In the genomic region with DNA sequence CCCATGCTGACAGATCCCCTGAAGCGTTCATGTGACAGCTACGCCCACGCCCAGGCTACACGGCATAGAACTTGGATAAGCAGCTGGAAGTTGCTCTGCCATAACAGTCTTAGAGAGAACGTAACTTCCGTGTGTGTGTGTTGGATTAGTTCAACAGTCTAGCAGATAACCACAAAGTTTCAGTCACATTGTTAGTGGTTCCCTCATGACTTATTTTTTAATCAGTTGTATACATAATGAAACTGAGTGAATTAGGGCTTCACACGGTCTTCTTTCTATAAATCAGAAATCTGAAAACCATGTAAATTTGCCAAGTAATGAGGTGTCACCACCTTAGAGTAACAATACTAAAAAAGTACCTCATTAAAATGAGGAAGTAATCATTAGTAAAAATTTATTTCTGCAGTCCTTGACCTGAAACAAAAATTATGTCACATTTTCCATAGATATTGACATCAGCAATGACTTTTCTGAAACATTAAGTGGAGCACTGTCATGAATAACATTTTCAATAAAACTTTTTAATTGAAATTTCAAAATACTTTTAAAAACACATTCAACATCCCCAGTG, we compare ENCODE assay signal across 9 cellular contexts. TPM values are rescaled to one million over a fixed set of nuclear protein-coding genes. Genes with fewer than 3 reads are reported as not detected.
DNase-seq lines count a peak whose midpoint lies in the region; ATAC-seq and TF ChIP-seq lines count a peak whose summit lies in the region.
"Had no signal": no experiment of that assay in that cellular context is flagged by ENCODE, and none has a peak within 500 bp of the region (broad histone marks: within the 10 kb centered on the region; RNA-seq: fewer than 3 reads in every experiment).

No MANE protein-coding gene starts in this region.

- no peaks in the 10 kb centered on the region for H3K9me3 ChIP-seq in Karpas-422 (ENCODE audit: low read length)
- H3K9me3 ChIP-seq in left lung: no peaks in the 10 kb centered on the region
- no peaks in the 10 kb centered on the region for H3K9me3 ChIP-seq in left ventricle myocardium inferior (replicated peaks)

- H3K9me2 ChIP-seq in Karpas-422 (replicated peaks; ENCODE audit: insufficient read depth, low read length): no peaks in the 10 kb centered on the region

- peaks cover 18% of the 10 kb centered on the region for H3K4me1 ChIP-seq in Karpas-422 (ENCODE audit: low read length)
- H3K4me1 ChIP-seq in left lung: no peaks in the 10 kb centered on the region
- H3K4me1 ChIP-seq in left ventricle myocardium inferior: no peaks in the 10 kb centered on the region

- H2AFZ ChIP-seq in Karpas-422 (ENCODE audit: low read length): peak overlapping the region; percentile 81

- no peak for TF ChIP-seq CTCF in left lung (IDR thresholded peaks at IDR 0.05)
- no peak for TF ChIP-seq CTCF in left ventricle myocardium inferior (IDR thresholded peaks at IDR 0.05; ENCODE audit: borderline replicate concordance)

- H3K27ac ChIP-seq in Karpas-422 (ENCODE audit: low read length) (no peak overlapping the region), left lung (no peak overlapping the region), left ventricle myocardium inferior (replicated peaks) (no peak overlapping the region)

- peak; percentile 86 for ATAC-seq in GM18858 (IDR thresholded peaks at IDR 0.05; ENCODE audit: unreplicated experiment)
- ATAC-seq in GM21786 (IDR thresholded peaks at IDR 0.05; ENCODE audit: unreplicated experiment): peak; percentile 79
- peak; percentile 72 for ATAC-seq in left lung

- H3K4me3 ChIP-seq in Karpas-422 (ENCODE audit: low read length) (no peak overlapping the region), left lung (no peak overlapping the region), left ventricle myocardium inferior (no peak overlapping the region)

- H4K20me1 ChIP-seq in Karpas-422 (ENCODE audit: insufficient read depth, low read depth, low read length): no peaks in the 10 kb centered on the region

- DNase-seq in Karpas-422 (peak; percentile 55), left lung (peak; percentile 64 to 71), NCI-H774 (lab: John Stamatoyannopoulos, UW) (no peak), posterior cingulate gyrus (no peak), G401 (ENCODE audit: low spot score) (no peak), left ventricle myocardium inferior (no peak)
- DNase-seq: left cardiac atrium had no signal

- no peaks in the 10 kb centered on the region for H3K27me3 ChIP-seq in Karpas-422 (ENCODE audit: low read length)
- H3K27me3 ChIP-seq in left lung: no peaks in the 10 kb centered on the region
- H3K27me3 ChIP-seq in left ventricle myocardium inferior (ENCODE audit: low read depth): no peaks in the 10 kb centered on the region

- H3K9ac ChIP-seq in Karpas-422 (ENCODE audit: low read length): no peak overlapping the region; the same call in 1 of the 2 replicates

- in situ Hi-C loops in G401 (cut with HindIII; ENCODE audit: low sequenced_read_pairs): no loop called here

- no peaks in the 10 kb centered on the region for H3K79me2 ChIP-seq in Karpas-422 (ENCODE audit: low read length)

- peak overlapping the region; percentile 46 for H3K4me2 ChIP-seq in Karpas-422 (ENCODE audit: low read depth, low read length, poor library complexity, severe bottlenecking)

- intact Hi-C loops in left lung (cut with DNase I) (no loop called here), posterior cingulate gyrus (cut with DNase I) (no loop called here), left ventricle myocardium inferior (cut with micrococcal nuclease) (no loop called here)

- H3K36me3 ChIP-seq in Karpas-422 (ENCODE audit: insufficient read depth, low read length): no peaks in the 10 kb centered on the region
- H3K36me3 ChIP-seq in left lung: no peaks in the 10 kb centered on the region
- H3K36me3 ChIP-seq in left ventricle myocardium inferior: no peaks in the 10 kb centered on the region

RNA-seq across cellular contexts. Expression of a gene that starts 21.7 kb away (rescaled TPM):
- total RNA-seq in Karpas-422 (2014; rRNA removed; shearing (Covaris generic); ENCODE audit: low replicate concordance): 30.4 and 49.9 TPM in 2 replicates
- total RNA-seq in left lung: 10 to 100 TPM; 28.5 to 36.2 TPM
- not detected in 2 replicates for total RNA-seq in G401 (2014; rRNA removed; shearing (Covaris generic))
- total RNA-seq in left ventricle myocardium inferior: 0.03 TPM

Comparison
In these comparisons a context has a peak if more than half of its experiments do, and no peak if none do; other contexts are left out.
1. DNase-seq: peak in Karpas-422 (single experiment) and left lung (2 of 2); none in NCI-H774 (single experiment), posterior cingulate gyrus (0 of 10), G401 (single experiment) and left ventricle myocardium inferior (single experiment).
2. RNA of a gene that starts 21.7 kb away (total RNA-seq): 30.4 to 49.9 TPM in Karpas-422 and 28.5 to 36.2 TPM in left lung; 0.03 TPM in left ventricle myocardium inferior (single experiment) and not detected in G401; every median in the first group is over 10 times any median in the second.
3. Peak in every context shown above with its lines, with median percentiles within 50 percentile points of each other: ATAC-seq.